Comparison of ENCODE assay signal across 28 cellular contexts in the genomic region with DNA sequence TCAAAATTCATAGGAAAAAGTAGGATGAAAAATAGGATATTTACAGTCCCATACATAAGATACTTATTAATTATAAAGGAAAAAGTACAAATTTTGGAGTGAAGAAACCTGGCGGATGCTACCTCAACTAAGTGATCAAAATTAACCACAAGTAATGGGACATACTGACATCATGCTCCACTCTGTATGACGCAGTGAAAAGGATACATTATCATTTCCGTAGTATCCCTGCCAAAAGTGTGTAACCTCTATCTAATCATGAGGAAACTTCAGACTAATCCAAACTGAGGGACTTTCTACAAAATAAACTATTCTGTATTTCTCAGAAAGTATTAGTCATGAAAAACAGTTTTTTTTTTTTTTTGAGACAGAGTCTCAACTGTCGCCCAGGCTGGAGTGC.
A peak's percentile ranks its signal among the peaks of the same experiment; 100 is the strongest.
DNase-seq lines count a peak whose midpoint lies in the region; ATAC-seq, FAIRE-seq and TF ChIP-seq lines count a peak whose summit lies in the region.
"Had no signal": no experiment of that assay in that cellular context is flagged by ENCODE, and none has a peak within 500 bp of the region (broad histone marks: within the 10 kb centered on the region; RNA-seq: fewer than 3 reads in every experiment).

No MANE protein-coding gene starts in this region.

- no peak overlapping the region for H2BK120ac ChIP-seq in IMR-90 (ENCODE audit: low read depth, low read length)

- H3K23ac ChIP-seq in IMR-90 (ENCODE audit: low read depth, low read length), result no peak overlapping the region

- H3K4me1 ChIP-seq in IMR-90 (ENCODE audit: control insufficient read depth, insufficient read depth, low read length), result no peaks in the 10 kb centered on the region
- H3K4me1 ChIP-seq in astrocyte (ENCODE audit: insufficient read depth, low read length), result no peaks in the 10 kb centered on the region
- no peaks in the 10 kb centered on the region for H3K4me1 ChIP-seq in fibroblast of lung (ENCODE audit: control insufficient read depth, extremely low read depth, insufficient read depth, low read length)
- no peaks in the 10 kb centered on the region for H3K4me1 ChIP-seq in colonic mucosa
- H3K4me1 ChIP-seq: A549 had no signal

- no CpG with 5 or more reads among the region's 4 CpGs for WGBS in IMR-90 (ENCODE audit: extremely low coverage in 2 of 2, insufficient read length in 1 of 2), 2 experiments

- peaks cover 11% of the 10 kb centered on the region for H3K36me3 Mint-ChIP-seq in astrocyte (ENCODE audit: low read depth, unreplicated experiment)

- no peak overlapping the region for H3K18ac ChIP-seq in IMR-90 (ENCODE audit: low read depth, low read length)

- TF ChIP-seq CTCF in IMR-90 (conservative IDR thresholded peaks at IDR 0.05; ENCODE audit: low read depth, low read length) (no peak), astrocyte (IDR thresholded peaks at IDR 0.05; ENCODE audit: insufficient read depth, low read depth, low read length) (no peak), fibroblast of lung (conservative IDR thresholded peaks at IDR 0.05 in 1 of 2, IDR thresholded peaks at IDR 0.05 in 1 of 2; ENCODE audit: low read depth in 1 of 2, low read length in 2 of 2) (no peak), colonic mucosa (IDR thresholded peaks at IDR 0.05) (no peak)

- POLR2A ChIA-PET in IMR-90 (lab: Charles Lee; ENCODE audit: unreplicated experiment), result no interaction called here

- no peaks in the 10 kb centered on the region for H3K4me1 Mint-ChIP-seq in astrocyte (ENCODE audit: low read depth, unreplicated experiment)
- no peaks in the 10 kb centered on the region for H3K4me1 Mint-ChIP-seq in stimulated activated naive CD8-positive, alpha-beta T cell treated with anti-CD3 and anti-CD28 coated beads, Interleukin-15, amount 100 ng/mL, for 72 hours

- H4K20me1 ChIP-seq in IMR-90 (ENCODE audit: insufficient read depth, low read length) (no peaks in the 10 kb centered on the region), astrocyte (ENCODE audit: insufficient read depth, low read length) (no peaks in the 10 kb centered on the region), fibroblast of lung (ENCODE audit: control insufficient read depth, extremely low read depth, insufficient read depth, low read length) (no peaks in the 10 kb centered on the region)

- intact Hi-C loops in IMR-90 (cut with micrococcal nuclease) (no loop called here), colonic mucosa (cut with DNase I) (no loop called here)

- no peaks in the 10 kb centered on the region for H3K79me2 ChIP-seq in astrocyte (ENCODE audit: insufficient read depth, low read length)
- no peaks in the 10 kb centered on the region for H3K79me2 ChIP-seq in fibroblast of lung (ENCODE audit: control insufficient read depth, insufficient read depth, low read length)

- H3K27me3 ChIP-seq in IMR-90 (ENCODE audit: control insufficient read depth, insufficient read depth, low read length) (no peaks in the 10 kb centered on the region), astrocyte (ENCODE audit: insufficient read depth, low read length) (no peaks in the 10 kb centered on the region), fibroblast of lung (ENCODE audit: control insufficient read depth, insufficient read depth, low read length) (no peaks in the 10 kb centered on the region), colonic mucosa (no peaks in the 10 kb centered on the region)

- no peak overlapping the region for H3K4me2 ChIP-seq in IMR-90 (ENCODE audit: low read depth, low read length)
- no peak overlapping the region for H3K4me2 ChIP-seq in astrocyte (ENCODE audit: low read length)
- H3K4me2 ChIP-seq in fibroblast of lung (ENCODE audit: extremely low read depth, insufficient read depth, low read length), result no peak overlapping the region
- H3K4me2 ChIP-seq: A549, SK-N-SH had no signal

- no peak overlapping the region for H2BK20ac ChIP-seq in IMR-90 (ENCODE audit: low read depth, low read length)

- FAIRE-seq in astrocyte (lab: Jason Lieb, UNC), result no peak
- FAIRE-seq: A549, G401.6, GM12892, HTR-8/SVneo had no signal

- no peak overlapping the region for H2BK15ac ChIP-seq in IMR-90 (ENCODE audit: low read depth, low read length)

- no peak for TF ChIP-seq POLR2A in IMR-90 (IDR thresholded peaks at IDR 0.05; ENCODE audit: low read depth, low read length)

- no peak for TF ChIP-seq RAD21 in IMR-90 (IDR thresholded peaks at IDR 0.05; ENCODE audit: low read length)

- H3K9me3 Mint-ChIP-seq in astrocyte (ENCODE audit: unreplicated experiment), result no peaks in the 10 kb centered on the region
- no peaks in the 10 kb centered on the region for H3K9me3 Mint-ChIP-seq in stimulated activated naive CD8-positive, alpha-beta T cell treated with anti-CD3 and anti-CD28 coated beads, Interleukin-15, amount 100 ng/mL, for 72 hours
- H3K9me3 Mint-ChIP-seq: CD8-positive, alpha-beta memory T cell had no signal

- no peak overlapping the region for H3K27ac Mint-ChIP-seq in astrocyte (ENCODE audit: unreplicated experiment)
- no peak overlapping the region for H3K27ac Mint-ChIP-seq in stimulated activated naive CD8-positive, alpha-beta T cell treated with anti-CD3 and anti-CD28 coated beads, Interleukin-15, amount 100 ng/mL, for 72 hours
- H3K27ac Mint-ChIP-seq: CD8-positive, alpha-beta memory T cell had no signal

- no peak overlapping the region for H2AK5ac ChIP-seq in IMR-90 (ENCODE audit: low read depth, low read length)

- H3K9me1 ChIP-seq in IMR-90 (ENCODE audit: insufficient read depth, low read length), result no peaks in the 10 kb centered on the region; the same call in 1 of the 2 replicates

- H2AK9ac ChIP-seq in IMR-90 (replicated peaks; ENCODE audit: low read depth, low read length, poor library complexity), result no peak overlapping the region

- H2BK5ac ChIP-seq in IMR-90 (ENCODE audit: low read depth, low read length, poor library complexity, severe bottlenecking), result no peak overlapping the region

- no peak overlapping the region for H3K4ac ChIP-seq in IMR-90 (ENCODE audit: low read depth, low read length)

- H3K4me3 ChIP-seq in IMR-90 (ENCODE audit: insufficient read depth, low read depth, low read length) (no peak overlapping the region), astrocyte (ENCODE audit: insufficient read depth, low read depth, low read length) (no peak overlapping the region), fibroblast of lung (replicated peaks in 1 of 4; ENCODE audit: control extremely low read depth in 1 of 4, insufficient read depth in 1 of 4, low read depth in 3 of 4, low read length in 4 of 4) (no peak overlapping the region), colonic mucosa (no peak overlapping the region)
- H3K4me3 ChIP-seq: A549 had no signal

- H3K36me3 ChIP-seq in IMR-90 (ENCODE audit: control insufficient read depth, insufficient read depth, low read length) (peaks cover 25% of the 10 kb centered on the region), astrocyte (ENCODE audit: insufficient read depth, low read length) (peaks cover 22% of the 10 kb centered on the region), fibroblast of lung (ENCODE audit: control insufficient read depth, insufficient read depth, low read length) (no peaks in the 10 kb centered on the region), colonic mucosa (no peaks in the 10 kb centered on the region)

- CTCF ChIA-PET in IMR-90 (lab: Yijun Ruan, JAX), result interaction anchor here (0.6 kb wide), 1 partner anchor 54 kb away, joined by 6 read pairs; no protein-coding TSS in a partner anchor

- no peak overlapping the region for H3K4me3 Mint-ChIP-seq in astrocyte (ENCODE audit: unreplicated experiment)
- no peak overlapping the region for H3K4me3 Mint-ChIP-seq in stimulated activated naive CD8-positive, alpha-beta T cell treated with anti-CD3 and anti-CD28 coated beads, Interleukin-15, amount 100 ng/mL, for 72 hours
- H3K4me3 Mint-ChIP-seq: CD8-positive, alpha-beta memory T cell had no signal

- in situ Hi-C loops in IMR-90 (cut with MboI; ENCODE audit: low sequenced_read_pairs), result no loop called here

- H3K14ac ChIP-seq in IMR-90 (replicated peaks; ENCODE audit: low read depth, low read length), result no peak overlapping the region

- dilution Hi-C loops in IMR-90 (cut with HindIII; ENCODE audit: low sequenced_read_pairs, unreplicated experiment), result no loop called here

- peak; percentile 81 for ATAC-seq in IMR-90 (ENCODE audit: low read depth)
- no peak for ATAC-seq in stimulated activated naive CD8-positive, alpha-beta T cell treated with anti-CD3 and anti-CD28 coated beads, Interleukin-15, amount 100 ng/mL, for 72 hours
- ATAC-seq: A549, HCT116 had no signal

- H3K79me1 ChIP-seq in IMR-90 (ENCODE audit: low read depth in 1 of 2, low read length in 2 of 2), result peaks cover 0 to 4% of the 10 kb centered on the region in 2 experiments; a peak in 2 of 4 replicates

- no peak overlapping the region for H4K8ac ChIP-seq in IMR-90 (ENCODE audit: low read depth in 2 of 2, low read length in 2 of 2)

- H3K56ac ChIP-seq in IMR-90 (ENCODE audit: extremely low read depth, insufficient read depth, low read length), result no peak overlapping the region

- H3K9me3 ChIP-seq in IMR-90 (ENCODE audit: control insufficient read depth, insufficient read depth, low read length), result no peaks in the 10 kb centered on the region
- no peaks in the 10 kb centered on the region for H3K9me3 ChIP-seq in astrocyte (ENCODE audit: insufficient read depth, low read depth, low read length)
- no peaks in the 10 kb centered on the region for H3K9me3 ChIP-seq in fibroblast of lung (ENCODE audit: control insufficient read depth, insufficient read depth, low read depth, low read length)
- H3K9me3 ChIP-seq in colonic mucosa, result no peaks in the 10 kb centered on the region
- H3K9me3 ChIP-seq: A549, SK-N-SH had no signal

- DNase-seq in IMR-90 (peak; percentile 93), astrocyte (ENCODE audit: low read depth) (peak; percentile 31), fibroblast of lung (ENCODE audit: low read depth in 2 of 2) (peak; percentile 30 to 66), pulmonary artery endothelial cell (ENCODE audit: low read depth, low spot score) (peak; percentile 29), cerebellar nuclear complex (lab: John Stamatoyannopoulos, UW) (no peak), colonic mucosa (no peak)
- no peak for DNase-seq in stimulated activated naive CD8-positive, alpha-beta T cell treated with anti-CD3 and anti-CD28 coated beads, Interleukin-15, amount 100 ng/mL, for 72 hours
- DNase-seq: AML-193; C1 segment of cervical spinal cord; Calu3; CD8-positive, alpha-beta memory T cell; DMS153; GOT3; NCI-H1105; NCI-H146; NCI-H2029; NCI-H226; NCI-H524; NCI-H774; NK-92 treated with Interleukin-12 subunit alpha and Interleukin-12 subunit beta, amount 100 ng/mL, for 24 hours; SIG-M5; SK-N-SH had no signal

- H3K27ac ChIP-seq in IMR-90 (ENCODE audit: insufficient read depth, low read length) (no peak overlapping the region), astrocyte (ENCODE audit: low read depth, low read length) (no peak overlapping the region), fibroblast of lung (ENCODE audit: insufficient read depth, low read length) (no peak overlapping the region), colonic mucosa (no peak overlapping the region)
- H3K27ac ChIP-seq: A549, RWPE1 had no signal

- no peak overlapping the region for H4K91ac ChIP-seq in IMR-90 (ENCODE audit: insufficient read depth, low read depth, low read length)

- H2AFZ ChIP-seq in IMR-90 (replicated peaks; ENCODE audit: low read length, poor library complexity) (no peak overlapping the region), astrocyte (ENCODE audit: low read depth, low read length) (no peak overlapping the region), fibroblast of lung (ENCODE audit: low read length) (no peak overlapping the region)

- no TSS peak for BruUV-seq in IMR-90 (replicated peaks; lab: Mats Ljungman, UMichigan)

- no peaks in the 10 kb centered on the region for H3K27me3 Mint-ChIP-seq in astrocyte (ENCODE audit: low read depth, unreplicated experiment)
- no peaks in the 10 kb centered on the region for H3K27me3 Mint-ChIP-seq in stimulated activated naive CD8-positive, alpha-beta T cell treated with anti-CD3 and anti-CD28 coated beads, Interleukin-15, amount 100 ng/mL, for 72 hours
- H3K27me3 Mint-ChIP-seq: CD8-positive, alpha-beta memory T cell had no signal

- H4K5ac ChIP-seq in IMR-90 (ENCODE audit: low read depth, low read length), result no peak overlapping the region

- H3K9ac ChIP-seq in IMR-90 (ENCODE audit: low read depth, low read length) (no peak overlapping the region), astrocyte (ENCODE audit: low read length) (no peak overlapping the region), fibroblast of lung (ENCODE audit: insufficient read depth, low read length) (no peak overlapping the region), colonic mucosa (ENCODE audit: low read depth in 2 of 2, low read length in 2 of 2) (no peak overlapping the region)
- H3K9ac ChIP-seq: SK-N-SH had no signal

Comparison
In these comparisons a context has a peak if more than half of its experiments do, and no peak if none do; other contexts are left out.
1. DNase-seq: peak in IMR-90 (single experiment), astrocyte (single experiment), fibroblast of lung (2 of 2) and pulmonary artery endothelial cell (single experiment); none in cerebellar nuclear complex (0 of 2), colonic mucosa (single experiment) and stimulated activated naive CD8-positive, alpha-beta T cell treated with anti-CD3 and anti-CD28 coated beads, Interleukin-15, amount 100 ng/mL, for 72 hours (0 of 2).